39 cellular contexts compared by ENCODE assay signal in genomic region chr12:52673713-52674415, GRCh38. TPM values are rescaled to one million over a fixed set of nuclear protein-coding genes. Genes with fewer than 3 reads are reported as not detected.
"Had no signal": no experiment of that assay in that cellular context is flagged by ENCODE, and none has a peak within 500 bp of the region (broad histone marks: within the 10 kb centered on the region; RNA-seq: fewer than 3 reads in every experiment).

No MANE protein-coding gene starts in this region.

- H3K36me3 ChIP-seq: adrenal gland, brain microvascular endothelial cell, breast epithelium had no signal

- H3K4me1 ChIP-seq: adrenal gland, body of pancreas, breast epithelium had no signal

- H3K4me3 Mint-ChIP-seq: activated B cell treated with CpG ODN at 0.5 μM for 24 hours; activated CD4-positive, alpha-beta memory T cell treated with anti-CD3 and anti-CD28 coated beads for 36 hours; activated CD4-positive, alpha-beta T cell treated with anti-CD3 and anti-CD28 coated beads, Interleukin-2, amount 10 ng/mL, durations not matched to agents 24 days and 14 days; activated CD8-positive, alpha-beta T cell treated with anti-CD3 and anti-CD28 coated beads for 36 hours; activated naive CD4-positive, alpha-beta T cell treated with anti-CD3 and anti-CD28 coated beads for 36 hours; activated naive CD8-positive, alpha-beta T cell treated with anti-CD3 and anti-CD28 coated beads for 36 hours; activated T-cell treated with anti-CD3 and anti-CD28 coated beads, Interleukin-2, amount 50 U/mL, for 4 hours; activated T-cell treated with anti-CD3 and anti-CD28 coated beads, Interleukin-2, amount 50 U/mL, for 72 hours; activated T-helper 1 cell treated with anti-CD3 and anti-CD28 coated beads, Interleukin-12 subunit alpha, Interleukin-12 subunit beta, Interleukin-2, Interleukin-4 antibody, amounts not matched to agents 30 ng/mL and 10 ng/mL and 1 ng/mL, durations not matched to agents 14 hours and 24 hours and 36 hours; activated T-helper 17 cell treated with anti-CD3 and anti-CD28 coated beads, Interleukin-2, amount 50 U/mL, for 72 hours; T-helper 1 cell treated with Interleukin-12 subunit alpha and Interleukin-12 subunit beta and Interleukin-4 antibody, amounts not matched to agents 30 μg/mL and 1 μg/mL, for 36 hours; T-helper 2 cell treated with Interferon-gamma antibody and Interleukin-4, amounts not matched to agents 5 μg/mL and 100 μg/mL, for 36 hours had no signal

- H3K9me3 ChIP-seq: adrenal gland, body of pancreas, breast epithelium had no signal

- H3K9me3 Mint-ChIP-seq: activated B cell treated with CpG ODN at 0.5 μM for 24 hours; activated CD4-positive, alpha-beta memory T cell treated with anti-CD3 and anti-CD28 coated beads for 36 hours; activated CD4-positive, alpha-beta T cell treated with anti-CD3 and anti-CD28 coated beads, Interleukin-2, amount 10 ng/mL, durations not matched to agents 24 days and 14 days; activated CD8-positive, alpha-beta T cell treated with anti-CD3 and anti-CD28 coated beads for 36 hours; activated naive CD4-positive, alpha-beta T cell treated with anti-CD3 and anti-CD28 coated beads for 36 hours; activated naive CD4-positive, alpha-beta T cell treated with anti-CD3 and anti-CD28 coated beads, Interleukin-2, amount 50 U/mL, for 72 hours; activated naive CD8-positive, alpha-beta T cell treated with anti-CD3 and anti-CD28 coated beads for 36 hours; activated T-cell treated with anti-CD3 and anti-CD28 coated beads, Interleukin-2, amount 50 U/mL, for 4 hours; activated T-cell treated with anti-CD3 and anti-CD28 coated beads, Interleukin-2, amount 50 U/mL, for 72 hours; activated T-helper 1 cell treated with anti-CD3 and anti-CD28 coated beads, Interleukin-12 subunit alpha, Interleukin-12 subunit beta, Interleukin-2, Interleukin-4 antibody, amounts not matched to agents 30 ng/mL and 10 ng/mL and 1 ng/mL, durations not matched to agents 14 hours and 24 hours and 36 hours; activated T-helper 17 cell treated with anti-CD3 and anti-CD28 coated beads, Interleukin-2, amount 50 U/mL, for 72 hours; T-helper 1 cell treated with Interleukin-12 subunit alpha and Interleukin-12 subunit beta and Interleukin-4 antibody, amounts not matched to agents 30 μg/mL and 1 μg/mL, for 36 hours; T-helper 2 cell treated with Interferon-gamma antibody and Interleukin-4, amounts not matched to agents 5 μg/mL and 100 μg/mL, for 36 hours had no signal

- ATAC-seq: activated CD8-positive, alpha-beta T cell treated with anti-CD3 and anti-CD28 coated beads for 36 hours; activated naive CD4-positive, alpha-beta T cell treated with anti-CD3 and anti-CD28 coated beads, Interleukin-2, amount 50 U/mL, for 72 hours; activated T-cell treated with anti-CD3 and anti-CD28 coated beads, Interleukin-2, amount 50 U/mL, for 4 hours; activated T-cell treated with anti-CD3 and anti-CD28 coated beads, Interleukin-2, amount 50 U/mL, for 72 hours; activated T-helper 17 cell treated with anti-CD3 and anti-CD28 coated beads, Interleukin-2, amount 50 U/mL, for 72 hours; body of pancreas had no signal

- H3K27ac ChIP-seq: adrenal gland, body of pancreas, brain microvascular endothelial cell, VCaP had no signal

- H3K4me3 ChIP-seq: adrenal gland, body of pancreas, breast epithelium had no signal

- H3K27me3 Mint-ChIP-seq: activated CD8-positive, alpha-beta T cell treated with anti-CD3 and anti-CD28 coated beads for 36 hours; activated naive CD8-positive, alpha-beta T cell treated with anti-CD3 and anti-CD28 coated beads for 36 hours had no signal

- FAIRE-seq: astrocyte, TTC549 had no signal

- H3K27ac Mint-ChIP-seq: activated B cell treated with CpG ODN at 0.5 μM for 24 hours; activated CD4-positive, alpha-beta memory T cell treated with anti-CD3 and anti-CD28 coated beads for 36 hours; activated CD4-positive, alpha-beta T cell treated with anti-CD3 and anti-CD28 coated beads, Interleukin-2, amount 10 ng/mL, durations not matched to agents 24 days and 14 days; activated CD8-positive, alpha-beta T cell treated with anti-CD3 and anti-CD28 coated beads for 36 hours; activated naive CD4-positive, alpha-beta T cell treated with anti-CD3 and anti-CD28 coated beads for 36 hours; activated naive CD4-positive, alpha-beta T cell treated with anti-CD3 and anti-CD28 coated beads, Interleukin-2, amount 50 U/mL, for 72 hours; activated naive CD8-positive, alpha-beta T cell treated with anti-CD3 and anti-CD28 coated beads for 36 hours; activated T-cell treated with anti-CD3 and anti-CD28 coated beads, Interleukin-2, amount 50 U/mL, for 72 hours; activated T-helper 1 cell treated with anti-CD3 and anti-CD28 coated beads, Interleukin-12 subunit alpha, Interleukin-12 subunit beta, Interleukin-2, Interleukin-4 antibody, amounts not matched to agents 30 ng/mL and 10 ng/mL and 1 ng/mL, durations not matched to agents 14 hours and 24 hours and 36 hours; activated T-helper 17 cell treated with anti-CD3 and anti-CD28 coated beads, Interleukin-2, amount 50 U/mL, for 72 hours; T-helper 1 cell treated with Interleukin-12 subunit alpha and Interleukin-12 subunit beta and Interleukin-4 antibody, amounts not matched to agents 30 μg/mL and 1 μg/mL, for 36 hours; T-helper 2 cell treated with Interferon-gamma antibody and Interleukin-4, amounts not matched to agents 5 μg/mL and 100 μg/mL, for 36 hours had no signal

- H3K27me3 ChIP-seq: body of pancreas, breast epithelium had no signal

- H3K4me1 Mint-ChIP-seq: activated B cell treated with CpG ODN at 0.5 μM for 24 hours; activated naive CD8-positive, alpha-beta T cell treated with anti-CD3 and anti-CD28 coated beads for 36 hours; activated T-helper 17 cell treated with anti-CD3 and anti-CD28 coated beads, Interleukin-2, amount 50 U/mL, for 72 hours had no signal

- H3K36me3 Mint-ChIP-seq: activated CD4-positive, alpha-beta memory T cell treated with anti-CD3 and anti-CD28 coated beads for 36 hours; activated naive CD4-positive, alpha-beta T cell treated with anti-CD3 and anti-CD28 coated beads, Interleukin-2, amount 50 U/mL, for 72 hours; activated naive CD8-positive, alpha-beta T cell treated with anti-CD3 and anti-CD28 coated beads for 36 hours had no signal

- DNase-seq: activated B cell treated with CpG ODN at 0.5 μM for 24 hours; activated CD4-positive, alpha-beta memory T cell treated with anti-CD3 and anti-CD28 coated beads for 36 hours; activated CD4-positive, alpha-beta T cell treated with anti-CD3 and anti-CD28 coated beads for 4 hours; activated CD4-positive, alpha-beta T cell treated with anti-CD3 and anti-CD28 coated beads, Interleukin-2, amount 10 ng/mL, durations not matched to agents 24 days and 14 days; activated CD4-positive, alpha-beta T cell treated with anti-CD3 and anti-CD28 coated beads, Interleukin-2, amount 50 U/mL, for 1 hour; activated CD4-positive, alpha-beta T cell treated with anti-CD3 and anti-CD28 coated beads, Interleukin-2, amount 50 U/mL, for 4 hours; activated CD4-positive, CD25-positive, alpha-beta regulatory T cell treated with anti-CD3 and anti-CD28 coated beads, Interleukin-2, amount 50 U/mL, for 72 hours; activated CD8-positive, alpha-beta memory T cell treated with anti-CD3 and anti-CD28 coated beads, Interleukin-2, amount 50 U/mL, for 4 hours; activated CD8-positive, alpha-beta T cell treated with anti-CD3 and anti-CD28 coated beads for 36 hours; activated effector memory CD4-positive, alpha-beta T cell treated with anti-CD3 and anti-CD28 coated beads, Interleukin-2, amount 50 U/mL, for 16 hours; activated gamma-delta T cell treated with Interleukin-2 at 50 U/mL for 16 hours; activated naive CD4-positive, alpha-beta T cell; activated naive CD4-positive, alpha-beta T cell treated with anti-CD3 and anti-CD28 coated beads for 36 hours; activated naive CD8-positive, alpha-beta T cell treated with anti-CD3 and anti-CD28 coated beads for 36 hours; activated T-cell treated with anti-CD3 and anti-CD28 coated beads for 4 hours; activated T-cell treated with anti-CD3 and anti-CD28 coated beads, Interleukin-2, amount 50 U/mL, for 1 hour; activated T-cell treated with anti-CD3 and anti-CD28 coated beads, Interleukin-2, amount 50 U/mL, for 4 hours; activated T-cell treated with anti-CD3 and anti-CD28 coated beads, Interleukin-2, amount 50 U/mL, for 72 hours; adrenal gland; amniotic stem cell; aorta; body of pancreas; brain microvascular endothelial cell; central memory CD4-positive, alpha-beta T cell; T-helper 1 cell; T-helper 2 cell; T-helper 9 cell had no signal

RNA-seq across cellular contexts. Expression of gene KRT1, which starts 6.3 kb away (rescaled TPM):
- total RNA-seq: activated B cell treated with CpG ODN at 0.5 μM for 24 hours; activated CD4-positive, alpha-beta memory T cell treated with anti-CD3 and anti-CD28 coated beads for 36 hours; activated CD4-positive, alpha-beta T cell treated with anti-CD3 and anti-CD28 coated beads, Interleukin-2, amount 10 ng/mL, durations not matched to agents 24 days and 14 days; activated CD8-positive, alpha-beta memory T cell treated with anti-CD3 and anti-CD28 coated beads for 36 hours; activated CD8-positive, alpha-beta T cell treated with anti-CD3 and anti-CD28 coated beads for 36 hours; activated naive CD4-positive, alpha-beta T cell treated with anti-CD3 and anti-CD28 coated beads for 36 hours; activated naive CD4-positive, alpha-beta T cell treated with anti-CD3 and anti-CD28 coated beads, Interleukin-2, amount 50 U/mL, for 72 hours; activated naive CD8-positive, alpha-beta T cell treated with anti-CD3 and anti-CD28 coated beads for 36 hours; activated T-cell treated with anti-CD3 and anti-CD28 coated beads, Interleukin-2, amount 50 U/mL, for 72 hours; activated T-helper 1 cell treated with anti-CD3 and anti-CD28 coated beads, Interleukin-12 subunit alpha, Interleukin-12 subunit beta, Interleukin-2, Interleukin-4 antibody, amounts not matched to agents 30 ng/mL and 10 ng/mL and 1 ng/mL, durations not matched to agents 14 hours and 24 hours and 36 hours; activated T-helper 17 cell treated with anti-CD3 and anti-CD28 coated beads, Interleukin-2, amount 50 U/mL, for 72 hours; astrocyte; body of pancreas; breast epithelium; cardiac septum had no signal
- polyA plus RNA-seq: adrenal gland, aorta had no signal

RNA-seq across cellular contexts. Expression of gene KRT2, which starts 21.9 kb away (rescaled TPM):
- total RNA-seq: activated B cell treated with CpG ODN at 0.5 μM for 24 hours; activated CD4-positive, alpha-beta memory T cell treated with anti-CD3 and anti-CD28 coated beads for 36 hours; activated CD4-positive, alpha-beta T cell treated with anti-CD3 and anti-CD28 coated beads, Interleukin-2, amount 10 ng/mL, durations not matched to agents 24 days and 14 days; activated CD8-positive, alpha-beta memory T cell treated with anti-CD3 and anti-CD28 coated beads for 36 hours; activated CD8-positive, alpha-beta T cell treated with anti-CD3 and anti-CD28 coated beads for 36 hours; activated naive CD4-positive, alpha-beta T cell treated with anti-CD3 and anti-CD28 coated beads for 36 hours; activated naive CD4-positive, alpha-beta T cell treated with anti-CD3 and anti-CD28 coated beads, Interleukin-2, amount 50 U/mL, for 72 hours; activated naive CD8-positive, alpha-beta T cell treated with anti-CD3 and anti-CD28 coated beads for 36 hours; activated T-cell treated with anti-CD3 and anti-CD28 coated beads, Interleukin-2, amount 50 U/mL, for 4 hours; activated T-cell treated with anti-CD3 and anti-CD28 coated beads, Interleukin-2, amount 50 U/mL, for 72 hours; activated T-helper 1 cell treated with anti-CD3 and anti-CD28 coated beads, Interleukin-12 subunit alpha, Interleukin-12 subunit beta, Interleukin-2, Interleukin-4 antibody, amounts not matched to agents 30 ng/mL and 10 ng/mL and 1 ng/mL, durations not matched to agents 14 hours and 24 hours and 36 hours; activated T-helper 17 cell treated with anti-CD3 and anti-CD28 coated beads, Interleukin-2, amount 50 U/mL, for 72 hours; adrenal gland; aorta; astrocyte; body of pancreas; breast epithelium; cardiac septum had no signal

RNA-seq across cellular contexts. Expression of gene KRT77, which starts 29.5 kb away (rescaled TPM):
- total RNA-seq: activated B cell treated with CpG ODN at 0.5 μM for 24 hours; activated CD4-positive, alpha-beta memory T cell treated with anti-CD3 and anti-CD28 coated beads for 36 hours; activated CD4-positive, alpha-beta T cell treated with anti-CD3 and anti-CD28 coated beads, Interleukin-2, amount 10 ng/mL, durations not matched to agents 24 days and 14 days; activated CD8-positive, alpha-beta memory T cell treated with anti-CD3 and anti-CD28 coated beads for 36 hours; activated CD8-positive, alpha-beta T cell treated with anti-CD3 and anti-CD28 coated beads for 36 hours; activated naive CD4-positive, alpha-beta T cell treated with anti-CD3 and anti-CD28 coated beads for 36 hours; activated naive CD4-positive, alpha-beta T cell treated with anti-CD3 and anti-CD28 coated beads, Interleukin-2, amount 50 U/mL, for 72 hours; activated naive CD8-positive, alpha-beta T cell treated with anti-CD3 and anti-CD28 coated beads for 36 hours; activated T-cell treated with anti-CD3 and anti-CD28 coated beads, Interleukin-2, amount 50 U/mL, for 4 hours; activated T-cell treated with anti-CD3 and anti-CD28 coated beads, Interleukin-2, amount 50 U/mL, for 72 hours; activated T-helper 1 cell treated with anti-CD3 and anti-CD28 coated beads, Interleukin-12 subunit alpha, Interleukin-12 subunit beta, Interleukin-2, Interleukin-4 antibody, amounts not matched to agents 30 ng/mL and 10 ng/mL and 1 ng/mL, durations not matched to agents 14 hours and 24 hours and 36 hours; activated T-helper 17 cell treated with anti-CD3 and anti-CD28 coated beads, Interleukin-2, amount 50 U/mL, for 72 hours; adrenal gland; aorta; astrocyte; body of pancreas; cardiac septum had no signal
- polyA plus RNA-seq: adrenal gland, aorta had no signal

RNA-seq across cellular contexts. Expression of gene KRT73, which starts 55.5 kb away (rescaled TPM):
- total RNA-seq: activated B cell treated with CpG ODN at 0.5 μM for 24 hours; activated CD4-positive, alpha-beta T cell treated with anti-CD3 and anti-CD28 coated beads, Interleukin-2, amount 10 ng/mL, durations not matched to agents 24 days and 14 days; activated CD8-positive, alpha-beta memory T cell treated with anti-CD3 and anti-CD28 coated beads for 36 hours; activated T-helper 1 cell treated with anti-CD3 and anti-CD28 coated beads, Interleukin-12 subunit alpha, Interleukin-12 subunit beta, Interleukin-2, Interleukin-4 antibody, amounts not matched to agents 30 ng/mL and 10 ng/mL and 1 ng/mL, durations not matched to agents 14 hours and 24 hours and 36 hours; activated T-helper 17 cell treated with anti-CD3 and anti-CD28 coated beads, Interleukin-2, amount 50 U/mL, for 72 hours; aorta; astrocyte; breast epithelium; cardiac septum; cerebellum had no signal
- polyA plus RNA-seq: aorta had no signal
